Comparison of ENCODE assay signal across 8 cellular contexts in the genomic region with DNA sequence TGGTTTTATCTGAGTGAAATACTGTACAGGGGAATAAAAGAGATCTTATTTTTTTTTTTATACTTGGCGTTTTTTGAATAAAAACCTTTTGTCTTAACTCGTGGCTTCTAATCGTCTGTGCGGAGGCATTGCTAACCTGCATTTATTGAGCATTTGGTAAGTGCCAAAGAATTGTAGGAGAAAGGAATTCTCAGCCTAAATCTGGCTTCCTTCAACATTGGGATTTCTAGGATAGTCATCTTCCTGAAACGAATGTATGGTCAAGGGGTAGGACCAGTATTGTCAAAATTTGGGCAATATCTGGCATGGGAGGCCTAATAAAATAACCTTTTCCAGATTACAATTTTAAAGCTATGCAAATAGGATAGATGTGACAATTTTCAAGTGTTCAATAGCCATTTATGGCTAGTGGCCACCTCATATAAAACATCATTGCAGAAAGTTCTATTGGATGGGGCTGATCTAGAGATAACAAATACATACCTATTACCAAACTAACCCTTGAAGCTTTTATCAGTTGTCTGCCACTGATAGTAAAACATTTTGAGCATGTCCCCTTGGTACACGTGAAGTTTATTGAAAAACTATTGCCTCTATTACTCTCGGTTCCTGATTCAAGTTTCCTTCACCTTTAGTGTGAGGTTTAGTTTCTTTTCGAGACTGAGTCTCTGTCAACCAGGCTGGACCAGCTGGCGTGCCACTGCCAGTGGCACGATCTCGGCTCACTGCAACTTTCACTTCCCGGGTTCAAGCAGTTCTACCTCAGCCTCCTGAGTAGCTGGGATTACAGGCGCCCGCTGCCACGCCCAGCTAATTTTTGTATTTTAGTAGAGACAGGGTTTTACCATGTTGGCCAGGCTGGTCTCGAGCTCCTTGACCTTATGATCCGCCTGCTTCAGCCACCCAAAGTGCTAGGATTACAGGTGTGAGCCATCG. TPM values are rescaled to one million over a fixed set of nuclear protein-coding genes. Genes with fewer than 3 reads are reported as not detected.
DNase-seq lines count a peak whose midpoint lies in the region; ATAC-seq lines count a peak whose summit lies in the region.

No MANE protein-coding gene starts in this region.

- H3K4me1 Mint-ChIP-seq in activated naive CD4-positive, alpha-beta T cell treated with anti-CD3 and anti-CD28 coated beads for 36 hours (ENCODE audit: low read depth): peaks cover 58% of the 10 kb centered on the region
- H3K4me1 Mint-ChIP-seq in activated T-helper 2 cell treated with anti-CD3 and anti-CD28 coated beads, Interferon-gamma antibody, Interleukin-2, Interleukin-4, amounts not matched to agents 10 μg/mL and 5 μg/mL and 100 μg/mL, durations not matched to agents 14 hours and 24 hours and 36 hours (ENCODE audit: low read depth): peaks cover 56% of the 10 kb centered on the region

- H3K4me3 Mint-ChIP-seq in activated naive CD4-positive, alpha-beta T cell treated with anti-CD3 and anti-CD28 coated beads for 36 hours: peak overlapping the region; percentile 80
- H3K4me3 Mint-ChIP-seq in activated T-helper 2 cell treated with anti-CD3 and anti-CD28 coated beads, Interferon-gamma antibody, Interleukin-2, Interleukin-4, amounts not matched to agents 10 μg/mL and 5 μg/mL and 100 μg/mL, durations not matched to agents 14 hours and 24 hours and 36 hours (ENCODE audit: low read depth): peak overlapping the region; percentile 94

- intact Hi-C loops in activated naive CD4-positive, alpha-beta T cell treated with anti-CD3 and anti-CD28 coated beads for 36 hours (cut with micrococcal nuclease): no loop called here
- intact Hi-C loops in activated T-helper 2 cell treated with anti-CD3 and anti-CD28 coated beads, Interferon-gamma antibody, Interleukin-2, Interleukin-4, amounts not matched to agents 10 μg/mL and 5 μg/mL and 100 μg/mL, durations not matched to agents 14 hours and 24 hours and 36 hours (cut with micrococcal nuclease): no loop called here

- CTCF ChIA-PET in activated naive CD4-positive, alpha-beta T cell treated with anti-CD3 and anti-CD28 coated beads for 36 hours (lab: Charles Lee): interaction anchor here (0.8 to 12.2 kb wide), 5 partner anchors 15 to 151 kb away, joined by 5 to 265 read pairs (median 173); no protein-coding TSS in a partner anchor

- no peak for ATAC-seq in GM18870 (IDR thresholded peaks at IDR 0.05; ENCODE audit: unreplicated experiment)

- peak overlapping the region; percentile 95 for H3K27ac ChIP-seq in KOPT-K1 (ENCODE audit: low read depth, low read length, poor library complexity, severe bottlenecking)

- H3K36me3 Mint-ChIP-seq in activated naive CD4-positive, alpha-beta T cell treated with anti-CD3 and anti-CD28 coated beads for 36 hours (ENCODE audit: low read depth): peaks cover 59% of the 10 kb centered on the region
- H3K36me3 Mint-ChIP-seq in activated T-helper 2 cell treated with anti-CD3 and anti-CD28 coated beads, Interferon-gamma antibody, Interleukin-2, Interleukin-4, amounts not matched to agents 10 μg/mL and 5 μg/mL and 100 μg/mL, durations not matched to agents 14 hours and 24 hours and 36 hours (ENCODE audit: low read depth): peaks cover 70% of the 10 kb centered on the region

- H3K27ac Mint-ChIP-seq in activated naive CD4-positive, alpha-beta T cell treated with anti-CD3 and anti-CD28 coated beads for 36 hours: peak overlapping the region; percentile 90
- peak overlapping the region; percentile 95 for H3K27ac Mint-ChIP-seq in activated T-helper 2 cell treated with anti-CD3 and anti-CD28 coated beads, Interferon-gamma antibody, Interleukin-2, Interleukin-4, amounts not matched to agents 10 μg/mL and 5 μg/mL and 100 μg/mL, durations not matched to agents 14 hours and 24 hours and 36 hours

- no peaks in the 10 kb centered on the region for H3K27me3 Mint-ChIP-seq in activated naive CD4-positive, alpha-beta T cell treated with anti-CD3 and anti-CD28 coated beads for 36 hours (ENCODE audit: low read depth)
- H3K27me3 Mint-ChIP-seq in activated T-helper 2 cell treated with anti-CD3 and anti-CD28 coated beads, Interferon-gamma antibody, Interleukin-2, Interleukin-4, amounts not matched to agents 10 μg/mL and 5 μg/mL and 100 μg/mL, durations not matched to agents 14 hours and 24 hours and 36 hours (ENCODE audit: low read depth): no peaks in the 10 kb centered on the region

- peaks cover 61% of the 10 kb centered on the region for H3K36me3 ChIP-seq in KOPT-K1 (ENCODE audit: insufficient read depth, low read length)

- H3K9me3 Mint-ChIP-seq in activated naive CD4-positive, alpha-beta T cell treated with anti-CD3 and anti-CD28 coated beads for 36 hours: no peaks in the 10 kb centered on the region
- no peaks in the 10 kb centered on the region for H3K9me3 Mint-ChIP-seq in activated T-helper 2 cell treated with anti-CD3 and anti-CD28 coated beads, Interferon-gamma antibody, Interleukin-2, Interleukin-4, amounts not matched to agents 10 μg/mL and 5 μg/mL and 100 μg/mL, durations not matched to agents 14 hours and 24 hours and 36 hours

- H3K9me3 ChIP-seq in KOPT-K1 (ENCODE audit: insufficient read depth, low read length, poor library complexity, severe bottlenecking): no peaks in the 10 kb centered on the region

- DNase-seq in activated naive CD4-positive, alpha-beta T cell treated with anti-CD3 and anti-CD28 coated beads for 36 hours: peak; percentile 56
- DNase-seq in activated naive CD4-positive, alpha-beta T cell treated with anti-CD3 and anti-CD28 coated beads, Interleukin-2, amount 50 U/mL, for 16 hours: no peak
- DNase-seq in activated T-helper 2 cell treated with anti-CD3 and anti-CD28 coated beads, Interferon-gamma antibody, Interleukin-2, Interleukin-4, amounts not matched to agents 10 μg/mL and 5 μg/mL and 100 μg/mL, durations not matched to agents 14 hours and 24 hours and 36 hours (ENCODE audit: low spot score): no peak
- DNase-seq in superior temporal gyrus (ENCODE audit: extremely low spot score) (peak; percentile 11), ecto neural progenitor cell (ENCODE audit: low spot score) (no peak), NCI-H2029 (lab: John Stamatoyannopoulos, UW) (no peak)

RNA-seq across cellular contexts. Expression of a gene that starts 5.6 kb away (rescaled TPM):
- 100 to 1,000 TPM; 226 to 227 TPM for total RNA-seq in activated naive CD4-positive, alpha-beta T cell treated with anti-CD3 and anti-CD28 coated beads for 36 hours
- total RNA-seq in activated T-helper 2 cell treated with anti-CD3 and anti-CD28 coated beads, Interferon-gamma antibody, Interleukin-2, Interleukin-4, amounts not matched to agents 10 μg/mL and 5 μg/mL and 100 μg/mL, durations not matched to agents 14 hours and 24 hours and 36 hours: 151 and 161 TPM in 2 replicates

Comparison
In these comparisons a context has a peak if more than half of its experiments do, and no peak if none do; other contexts are left out.
1. DNase-seq: peak in activated naive CD4-positive, alpha-beta T cell treated with anti-CD3 and anti-CD28 coated beads for 36 hours (single experiment) and superior temporal gyrus (single experiment); none in activated naive CD4-positive, alpha-beta T cell treated with anti-CD3 and anti-CD28 coated beads, Interleukin-2, amount 50 U/mL, for 16 hours (single experiment), activated T-helper 2 cell treated with anti-CD3 and anti-CD28 coated beads, Interferon-gamma antibody, Interleukin-2, Interleukin-4, amounts not matched to agents 10 μg/mL and 5 μg/mL and 100 μg/mL, durations not matched to agents 14 hours and 24 hours and 36 hours (single experiment), ecto neural progenitor cell (single experiment) and NCI-H2029 (single experiment).